In genomic region chr1:110606784-110607662, GRCh38 we compare ENCODE assay signal across 8 cellular contexts. TPM values are rescaled to one million over a fixed set of nuclear protein-coding genes. Genes with fewer than 3 reads are reported as not detected.
A peak's percentile ranks its signal among the peaks of the same experiment; 100 is the strongest.
DNase-seq lines count a peak whose midpoint lies in the region; ATAC-seq and TF ChIP-seq lines count a peak whose summit lies in the region.

No MANE protein-coding gene starts in this region.

- intact Hi-C loops in body of pancreas (cut with DNase I) (no loop called here), left lung (cut with DNase I) (no loop called here)

- TF ChIP-seq CTCF in BE2C (IDR thresholded peaks at IDR 0.05; ENCODE audit: low read depth, low read length) (no peak), KMS-11 (conservative IDR thresholded peaks at IDR 0.05; ENCODE audit: low read depth, low read length) (no peak), body of pancreas (IDR thresholded peaks at IDR 0.05) (no peak), left lung (IDR thresholded peaks at IDR 0.05) (no peak)

- peak overlapping the region; percentile 45; the same call in 1 of the 2 replicates for H3K4me2 ChIP-seq in KMS-11

- H3K27me3 ChIP-seq in BE2C = peaks cover 65% of the 10 kb centered on the region
- H3K27me3 ChIP-seq in KMS-11 (ENCODE audit: insufficient read depth, low read depth) = peaks cover 7% of the 10 kb centered on the region; the same call in 1 of the 2 replicates
- H3K27me3 ChIP-seq in body of pancreas = peaks cover 0 to 12% of the 10 kb centered on the region in 2 donors
- peaks cover 46 to 88% of the 10 kb centered on the region in 2 donors for H3K27me3 ChIP-seq in left lung

- DNase-seq in BE2C (no peak), body of pancreas (peak in 3 of 4 donors; percentile 21 to 34 (median 25)), left lung (no peak), NCI-H510A (lab: John Stamatoyannopoulos, UW) (no peak)
- peak; percentile 22 to 43 for DNase-seq in stimulated activated naive CD8-positive, alpha-beta T cell treated with anti-CD3 and anti-CD28 coated beads, Interleukin-15, amount 100 ng/mL, for 72 hours

- no peak overlapping the region for H3K9ac ChIP-seq in KMS-11

- peaks cover 27% of the 10 kb centered on the region for H3K4me1 Mint-ChIP-seq in stimulated activated naive CD8-positive, alpha-beta T cell treated with anti-CD3 and anti-CD28 coated beads, Interleukin-15, amount 100 ng/mL, for 72 hours

- H3K9me3 ChIP-seq in BE2C (no peaks in the 10 kb centered on the region), body of pancreas (no peaks in the 10 kb centered on the region), left lung (no peaks in the 10 kb centered on the region)

- no peaks in the 10 kb centered on the region for H3K36me3 ChIP-seq in BE2C
- H3K36me3 ChIP-seq in KMS-11 (ENCODE audit: insufficient read depth) = no peaks in the 10 kb centered on the region
- no peaks in the 10 kb centered on the region for H3K36me3 ChIP-seq in body of pancreas (replicated peaks in 1 of 2; ENCODE audit: insufficient read depth in 1 of 2, low read depth in 2 of 2)
- no peaks in the 10 kb centered on the region for H3K36me3 ChIP-seq in left lung

- H3K27ac ChIP-seq in KMS-11 (no peak overlapping the region), body of pancreas (no peak overlapping the region), left lung (no peak overlapping the region)

- H3K9me3 Mint-ChIP-seq in stimulated activated naive CD8-positive, alpha-beta T cell treated with anti-CD3 and anti-CD28 coated beads, Interleukin-15, amount 100 ng/mL, for 72 hours = no peaks in the 10 kb centered on the region

- H3K4me3 ChIP-seq in BE2C (ENCODE audit: low read depth, low read length) (peak overlapping the region; percentile 52), KMS-11 (IDR thresholded peaks at IDR 0.05; ENCODE audit: insufficient read depth, low read depth, low read length) (no peak overlapping the region), body of pancreas (peak overlapping the region; percentile 19 to 46), left lung (peak overlapping the region; percentile 34 to 40)

- H3K27me3 Mint-ChIP-seq in stimulated activated naive CD8-positive, alpha-beta T cell treated with anti-CD3 and anti-CD28 coated beads, Interleukin-15, amount 100 ng/mL, for 72 hours = peaks cover 81% of the 10 kb centered on the region

- H4K20me1 ChIP-seq in KMS-11 (ENCODE audit: insufficient read depth) = no peaks in the 10 kb centered on the region

- H3K4me3 Mint-ChIP-seq in stimulated activated naive CD8-positive, alpha-beta T cell treated with anti-CD3 and anti-CD28 coated beads, Interleukin-15, amount 100 ng/mL, for 72 hours = peak overlapping the region; percentile 84 to 91

- TF ChIP-seq POLR2A in body of pancreas (IDR thresholded peaks at IDR 0.05) = no peak

- no peak overlapping the region for H2AFZ ChIP-seq in KMS-11 (ENCODE audit: low read depth)

- peak; percentile 56 for ATAC-seq in body of pancreas
- ATAC-seq in left lung = peak; percentile 31
- ATAC-seq in stimulated activated naive CD8-positive, alpha-beta T cell treated with anti-CD3 and anti-CD28 coated beads, Interleukin-15, amount 100 ng/mL, for 72 hours = peak; percentile 73
- ATAC-seq in GM18870 (IDR thresholded peaks at IDR 0.05; ENCODE audit: unreplicated experiment) = no peak
- no peak for ATAC-seq in HG03108 (IDR thresholded peaks at IDR 0.05; ENCODE audit: unreplicated experiment)

- H3K79me2 ChIP-seq in KMS-11 (ENCODE audit: insufficient read depth, low read depth) = no peaks in the 10 kb centered on the region

- no peak overlapping the region for H3K27ac Mint-ChIP-seq in stimulated activated naive CD8-positive, alpha-beta T cell treated with anti-CD3 and anti-CD28 coated beads, Interleukin-15, amount 100 ng/mL, for 72 hours

- no peaks in the 10 kb centered on the region for H3K4me1 ChIP-seq in BE2C
- H3K4me1 ChIP-seq in KMS-11 (ENCODE audit: low read depth, poor library complexity, severe bottlenecking) = no peaks in the 10 kb centered on the region
- H3K4me1 ChIP-seq in body of pancreas = peaks cover 24% of the 10 kb centered on the region
- peaks cover 12 to 26% of the 10 kb centered on the region in 2 donors for H3K4me1 ChIP-seq in left lung

- 1% methylated on average over 34 to 92 of the region's 93 CpGs for WGBS in body of pancreas, 2 donors

RNA-seq across cellular contexts. Expression of gene KCNA2, which starts 0.9 kb away (rescaled TPM):
- 0.15 TPM for polyA plus RNA-seq in BE2C (2012; ENCODE audit: insufficient read depth, insufficient read length, low read depth)
- total RNA-seq in body of pancreas = 1 to 10 TPM; 1.3 TPM
- total RNA-seq in left lung = under 1 TPM; 0.42 to 0.50 TPM

Comparison
In these comparisons a context has a peak if more than half of its experiments do, and no peak if none do; other contexts are left out.
1. DNase-seq: peak in body of pancreas (3 of 4) and stimulated activated naive CD8-positive, alpha-beta T cell treated with anti-CD3 and anti-CD28 coated beads, Interleukin-15, amount 100 ng/mL, for 72 hours (2 of 2); none in BE2C (single experiment), left lung (0 of 2) and NCI-H510A (single experiment).
2. ATAC-seq: peak in body of pancreas (single experiment), left lung (single experiment) and stimulated activated naive CD8-positive, alpha-beta T cell treated with anti-CD3 and anti-CD28 coated beads, Interleukin-15, amount 100 ng/mL, for 72 hours (single experiment); none in GM18870 (single experiment) and HG03108 (single experiment).